1 cellular context compared by ENCODE assay signal in genomic region chr2:28411166-28411755, GRCh38.
TF ChIP-seq lines count a peak whose summit lies in the region.

No MANE protein-coding gene starts in this region.

TF ChIP-seq in SK-N-SH treated with all-trans-retinoic acid at 6 μM for 48 hours, 23 proteins besides CTCF, POLR2A, EP300 and RAD21 (continued from another document):
- TF ChIP-seq, protein P1, sequence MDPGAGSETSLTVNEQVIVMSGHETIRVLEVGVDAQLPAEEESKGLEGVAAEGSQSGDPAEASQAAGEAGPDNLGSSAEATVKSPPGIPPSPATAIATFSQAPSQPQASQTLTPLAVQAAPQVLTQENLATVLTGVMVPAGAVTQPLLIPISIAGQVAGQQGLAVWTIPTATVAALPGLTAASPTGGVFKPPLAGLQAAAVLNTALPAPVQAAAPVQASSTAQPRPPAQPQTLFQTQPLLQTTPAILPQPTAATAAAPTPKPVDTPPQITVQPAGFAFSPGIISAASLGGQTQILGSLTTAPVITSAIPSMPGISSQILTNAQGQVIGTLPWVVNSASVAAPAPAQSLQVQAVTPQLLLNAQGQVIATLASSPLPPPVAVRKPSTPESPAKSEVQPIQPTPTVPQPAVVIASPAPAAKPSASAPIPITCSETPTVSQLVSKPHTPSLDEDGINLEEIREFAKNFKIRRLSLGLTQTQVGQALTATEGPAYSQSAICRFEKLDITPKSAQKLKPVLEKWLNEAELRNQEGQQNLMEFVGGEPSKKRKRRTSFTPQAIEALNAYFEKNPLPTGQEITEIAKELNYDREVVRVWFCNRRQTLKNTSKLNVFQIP (CRISPR knock-in tag; IDR thresholded peaks at IDR 0.05; ENCODE audit: borderline replicate concordance, low read depth): no peak
- TF ChIP-seq RARB (CRISPR knock-in tag; IDR thresholded peaks at IDR 0.05): no peak
- TF ChIP-seq ESRRG (CRISPR knock-in tag; IDR thresholded peaks at IDR 0.05): no peak
- TF ChIP-seq BACH2 (CRISPR knock-in tag; IDR thresholded peaks at IDR 0.05; ENCODE audit: borderline replicate concordance): no peak
